Comparison of ENCODE assay signal across 18 cellular contexts in genomic region chr4:36402008-36402758, GRCh38.
"Had no signal": no experiment of that assay in that cellular context is flagged by ENCODE, and none has a peak within 500 bp of the region (broad histone marks: within the 10 kb centered on the region; RNA-seq: fewer than 3 reads in every experiment).

No MANE protein-coding gene starts in this region.

- H3K36me3 ChIP-seq: gastroesophageal sphincter, heart right ventricle, prostate gland, tibial nerve, uterus had no signal

- H3K27ac Mint-ChIP-seq: nephron progenitor cell; stimulated activated effector memory CD8-positive, alpha-beta T cell treated with anti-CD3 and anti-CD28 coated beads, Interleukin-12 subunit alpha, Interleukin-12 subunit beta, amount 100 ng/mL, for 72 hours had no signal

- H3K27ac ChIP-seq: dorsolateral prefrontal cortex, gastroesophageal sphincter, heart right ventricle, prostate gland, skin epidermis, tibial nerve, uterus had no signal

- H3K4me1 Mint-ChIP-seq: nephron progenitor cell; stimulated activated effector memory CD8-positive, alpha-beta T cell treated with anti-CD3 and anti-CD28 coated beads, Interleukin-12 subunit alpha, Interleukin-12 subunit beta, amount 100 ng/mL, for 72 hours had no signal

- H3K9me3 ChIP-seq: gastroesophageal sphincter, heart right ventricle, prostate gland, tibial nerve, uterus had no signal

- H3K27me3 ChIP-seq: dorsolateral prefrontal cortex, gastroesophageal sphincter, heart right ventricle, tibial nerve, uterus had no signal

- ATAC-seq: gastroesophageal sphincter; heart right ventricle; right cardiac atrium; stimulated activated effector memory CD8-positive, alpha-beta T cell treated with anti-CD3 and anti-CD28 coated beads, Interleukin-12 subunit alpha, Interleukin-12 subunit beta, amount 100 ng/mL, for 72 hours had no signal

- H3K4me3 Mint-ChIP-seq: nephron progenitor cell; stimulated activated effector memory CD8-positive, alpha-beta T cell treated with anti-CD3 and anti-CD28 coated beads, Interleukin-12 subunit alpha, Interleukin-12 subunit beta, amount 100 ng/mL, for 72 hours had no signal

- H3K4me1 ChIP-seq: gastroesophageal sphincter, heart right ventricle, prostate gland, tibial nerve, uterus had no signal

- H3K4me3 ChIP-seq: dorsolateral prefrontal cortex, gastroesophageal sphincter, heart right ventricle, prostate gland, skin epidermis, tibial nerve, uterus had no signal

- H3K36me3 Mint-ChIP-seq: stimulated activated effector memory CD8-positive, alpha-beta T cell treated with anti-CD3 and anti-CD28 coated beads, Interleukin-12 subunit alpha, Interleukin-12 subunit beta, amount 100 ng/mL, for 72 hours had no signal

- H3K9me3 Mint-ChIP-seq: nephron progenitor cell; stimulated activated effector memory CD8-positive, alpha-beta T cell treated with anti-CD3 and anti-CD28 coated beads, Interleukin-12 subunit alpha, Interleukin-12 subunit beta, amount 100 ng/mL, for 72 hours had no signal

- DNase-seq: activated CD4-positive, CD25-positive, alpha-beta regulatory T cell treated with anti-CD3 and anti-CD28 coated beads, Interleukin-2, amount 50 U/mL, for 72 hours; activated CD8-positive, alpha-beta memory T cell treated with anti-CD3 and anti-CD28 coated beads for 24 hours; activated gamma-delta T cell treated with Interleukin-2 at 50 U/mL for 16 hours; amniotic stem cell; dorsolateral prefrontal cortex; erythroblast; heart right ventricle; nephron progenitor cell; right cardiac atrium; substantia nigra; SW 1271; T-helper 9 cell; uterus had no signal
